ENCODE assay signal across 38 cellular contexts in genomic region chr9:132427015-132427414, GRCh38. TPM values are rescaled to one million over a fixed set of nuclear protein-coding genes. Genes with fewer than 3 reads are reported as not detected.
"Had no signal": no experiment of that assay in that cellular context is flagged by ENCODE, and none has a peak within 500 bp of the region (broad histone marks: within the 10 kb centered on the region; RNA-seq: fewer than 3 reads in every experiment).

No MANE protein-coding gene starts in this region.

- H3K9me3 Mint-ChIP-seq: activated B cell treated with CpG ODN at 0.5 μM for 24 hours; activated CD4-positive, alpha-beta memory T cell treated with anti-CD3 and anti-CD28 coated beads for 36 hours; activated CD4-positive, alpha-beta T cell treated with anti-CD3 and anti-CD28 coated beads, Interleukin-2, amount 10 ng/mL, durations not matched to agents 24 days and 14 days; activated CD8-positive, alpha-beta T cell treated with anti-CD3 and anti-CD28 coated beads for 36 hours; activated naive CD4-positive, alpha-beta T cell treated with anti-CD3 and anti-CD28 coated beads for 36 hours; activated naive CD4-positive, alpha-beta T cell treated with anti-CD3 and anti-CD28 coated beads, Interleukin-2, amount 50 U/mL, for 72 hours; activated naive CD8-positive, alpha-beta T cell treated with anti-CD3 and anti-CD28 coated beads for 36 hours; activated T-cell treated with anti-CD3 and anti-CD28 coated beads, Interleukin-2, amount 50 U/mL, for 4 hours; activated T-cell treated with anti-CD3 and anti-CD28 coated beads, Interleukin-2, amount 50 U/mL, for 72 hours; activated T-helper 1 cell treated with anti-CD3 and anti-CD28 coated beads, Interleukin-12 subunit alpha, Interleukin-12 subunit beta, Interleukin-2, Interleukin-4 antibody, amounts not matched to agents 30 ng/mL and 10 ng/mL and 1 ng/mL, durations not matched to agents 14 hours and 24 hours and 36 hours; activated T-helper 17 cell treated with anti-CD3 and anti-CD28 coated beads, Interleukin-2, amount 50 U/mL, for 72 hours; T-helper 1 cell treated with Interleukin-12 subunit alpha and Interleukin-12 subunit beta and Interleukin-4 antibody, amounts not matched to agents 30 μg/mL and 1 μg/mL, for 36 hours; T-helper 2 cell treated with Interferon-gamma antibody and Interleukin-4, amounts not matched to agents 5 μg/mL and 100 μg/mL, for 36 hours had no signal

- H3K9me3 ChIP-seq: adrenal gland, body of pancreas, breast epithelium had no signal

- H3K4me3 Mint-ChIP-seq: activated B cell treated with CpG ODN at 0.5 μM for 24 hours; activated CD4-positive, alpha-beta memory T cell treated with anti-CD3 and anti-CD28 coated beads for 36 hours; activated CD4-positive, alpha-beta T cell treated with anti-CD3 and anti-CD28 coated beads, Interleukin-2, amount 10 ng/mL, durations not matched to agents 24 days and 14 days; activated CD8-positive, alpha-beta T cell treated with anti-CD3 and anti-CD28 coated beads for 36 hours; activated naive CD4-positive, alpha-beta T cell treated with anti-CD3 and anti-CD28 coated beads for 36 hours; activated naive CD8-positive, alpha-beta T cell treated with anti-CD3 and anti-CD28 coated beads for 36 hours; activated T-cell treated with anti-CD3 and anti-CD28 coated beads, Interleukin-2, amount 50 U/mL, for 4 hours; activated T-cell treated with anti-CD3 and anti-CD28 coated beads, Interleukin-2, amount 50 U/mL, for 72 hours; activated T-helper 1 cell treated with anti-CD3 and anti-CD28 coated beads, Interleukin-12 subunit alpha, Interleukin-12 subunit beta, Interleukin-2, Interleukin-4 antibody, amounts not matched to agents 30 ng/mL and 10 ng/mL and 1 ng/mL, durations not matched to agents 14 hours and 24 hours and 36 hours; activated T-helper 17 cell treated with anti-CD3 and anti-CD28 coated beads, Interleukin-2, amount 50 U/mL, for 72 hours; T-helper 1 cell treated with Interleukin-12 subunit alpha and Interleukin-12 subunit beta and Interleukin-4 antibody, amounts not matched to agents 30 μg/mL and 1 μg/mL, for 36 hours; T-helper 2 cell treated with Interferon-gamma antibody and Interleukin-4, amounts not matched to agents 5 μg/mL and 100 μg/mL, for 36 hours had no signal

- H3K36me3 ChIP-seq: adrenal gland, brain microvascular endothelial cell, breast epithelium had no signal

- DNase-seq: activated B cell treated with CpG ODN at 0.5 μM for 24 hours; activated CD4-positive, alpha-beta memory T cell treated with anti-CD3 and anti-CD28 coated beads for 36 hours; activated CD4-positive, alpha-beta T cell treated with anti-CD3 and anti-CD28 coated beads for 4 hours; activated CD4-positive, alpha-beta T cell treated with anti-CD3 and anti-CD28 coated beads, Interleukin-2, amount 10 ng/mL, durations not matched to agents 24 days and 14 days; activated CD4-positive, alpha-beta T cell treated with anti-CD3 and anti-CD28 coated beads, Interleukin-2, amount 50 U/mL, for 1 hour; activated CD4-positive, alpha-beta T cell treated with anti-CD3 and anti-CD28 coated beads, Interleukin-2, amount 50 U/mL, for 4 hours; activated CD4-positive, CD25-positive, alpha-beta regulatory T cell treated with anti-CD3 and anti-CD28 coated beads, Interleukin-2, amount 50 U/mL, for 72 hours; activated CD8-positive, alpha-beta memory T cell treated with anti-CD3 and anti-CD28 coated beads, Interleukin-2, amount 50 U/mL, for 4 hours; activated CD8-positive, alpha-beta T cell treated with anti-CD3 and anti-CD28 coated beads for 36 hours; activated effector memory CD4-positive, alpha-beta T cell treated with anti-CD3 and anti-CD28 coated beads, Interleukin-2, amount 50 U/mL, for 16 hours; activated gamma-delta T cell treated with Interleukin-2 at 50 U/mL for 16 hours; activated naive CD4-positive, alpha-beta T cell; activated naive CD4-positive, alpha-beta T cell treated with anti-CD3 and anti-CD28 coated beads for 36 hours; activated naive CD4-positive, alpha-beta T cell treated with anti-CD3 and anti-CD28 coated beads, Interleukin-2, amount 50 U/mL, for 16 hours; activated naive CD8-positive, alpha-beta T cell treated with anti-CD3 and anti-CD28 coated beads for 36 hours; activated T-cell treated with anti-CD3 and anti-CD28 coated beads for 4 hours; activated T-cell treated with anti-CD3 and anti-CD28 coated beads, Interleukin-2, amount 50 U/mL, for 1 hour; activated T-cell treated with anti-CD3 and anti-CD28 coated beads, Interleukin-2, amount 50 U/mL, for 4 hours; activated T-cell treated with anti-CD3 and anti-CD28 coated beads, Interleukin-2, amount 50 U/mL, for 72 hours; adrenal gland; amniotic stem cell; aorta; body of pancreas; brain microvascular endothelial cell; central memory CD4-positive, alpha-beta T cell; T-helper 1 cell; T-helper 2 cell; T-helper 9 cell had no signal

- H3K4me1 Mint-ChIP-seq: activated naive CD8-positive, alpha-beta T cell treated with anti-CD3 and anti-CD28 coated beads for 36 hours; activated T-helper 17 cell treated with anti-CD3 and anti-CD28 coated beads, Interleukin-2, amount 50 U/mL, for 72 hours had no signal

- H3K36me3 Mint-ChIP-seq: activated CD4-positive, alpha-beta memory T cell treated with anti-CD3 and anti-CD28 coated beads for 36 hours; activated naive CD4-positive, alpha-beta T cell treated with anti-CD3 and anti-CD28 coated beads, Interleukin-2, amount 50 U/mL, for 72 hours; activated naive CD8-positive, alpha-beta T cell treated with anti-CD3 and anti-CD28 coated beads for 36 hours had no signal

- FAIRE-seq: astrocyte, TTC549 had no signal

- H3K27ac Mint-ChIP-seq: activated B cell treated with CpG ODN at 0.5 μM for 24 hours; activated CD4-positive, alpha-beta memory T cell treated with anti-CD3 and anti-CD28 coated beads for 36 hours; activated CD4-positive, alpha-beta T cell treated with anti-CD3 and anti-CD28 coated beads, Interleukin-2, amount 10 ng/mL, durations not matched to agents 24 days and 14 days; activated CD8-positive, alpha-beta T cell treated with anti-CD3 and anti-CD28 coated beads for 36 hours; activated naive CD4-positive, alpha-beta T cell treated with anti-CD3 and anti-CD28 coated beads for 36 hours; activated naive CD4-positive, alpha-beta T cell treated with anti-CD3 and anti-CD28 coated beads, Interleukin-2, amount 50 U/mL, for 72 hours; activated naive CD8-positive, alpha-beta T cell treated with anti-CD3 and anti-CD28 coated beads for 36 hours; activated T-cell treated with anti-CD3 and anti-CD28 coated beads, Interleukin-2, amount 50 U/mL, for 72 hours; activated T-helper 1 cell treated with anti-CD3 and anti-CD28 coated beads, Interleukin-12 subunit alpha, Interleukin-12 subunit beta, Interleukin-2, Interleukin-4 antibody, amounts not matched to agents 30 ng/mL and 10 ng/mL and 1 ng/mL, durations not matched to agents 14 hours and 24 hours and 36 hours; activated T-helper 17 cell treated with anti-CD3 and anti-CD28 coated beads, Interleukin-2, amount 50 U/mL, for 72 hours; T-helper 1 cell treated with Interleukin-12 subunit alpha and Interleukin-12 subunit beta and Interleukin-4 antibody, amounts not matched to agents 30 μg/mL and 1 μg/mL, for 36 hours; T-helper 2 cell treated with Interferon-gamma antibody and Interleukin-4, amounts not matched to agents 5 μg/mL and 100 μg/mL, for 36 hours had no signal

- H3K4me1 ChIP-seq: adrenal gland, body of pancreas, breast epithelium had no signal

- H3K4me3 ChIP-seq: adrenal gland, body of pancreas, breast epithelium had no signal

- H3K27ac ChIP-seq: adrenal gland, body of pancreas, brain microvascular endothelial cell, breast epithelium, VCaP had no signal

- ATAC-seq: activated CD8-positive, alpha-beta T cell treated with anti-CD3 and anti-CD28 coated beads for 36 hours; activated naive CD4-positive, alpha-beta T cell treated with anti-CD3 and anti-CD28 coated beads, Interleukin-2, amount 50 U/mL, for 72 hours; activated T-cell treated with anti-CD3 and anti-CD28 coated beads, Interleukin-2, amount 50 U/mL, for 4 hours; activated T-cell treated with anti-CD3 and anti-CD28 coated beads, Interleukin-2, amount 50 U/mL, for 72 hours; activated T-helper 17 cell treated with anti-CD3 and anti-CD28 coated beads, Interleukin-2, amount 50 U/mL, for 72 hours; body of pancreas had no signal

RNA-seq across cellular contexts. Expression of gene CFAP77, which starts 17.0 kb away (rescaled TPM):
- total RNA-seq: activated B cell treated with CpG ODN at 0.5 μM for 24 hours; activated CD4-positive, alpha-beta memory T cell treated with anti-CD3 and anti-CD28 coated beads for 36 hours; activated CD4-positive, alpha-beta T cell treated with anti-CD3 and anti-CD28 coated beads, Interleukin-2, amount 10 ng/mL, durations not matched to agents 24 days and 14 days; activated CD8-positive, alpha-beta memory T cell treated with anti-CD3 and anti-CD28 coated beads for 36 hours; activated CD8-positive, alpha-beta T cell treated with anti-CD3 and anti-CD28 coated beads for 36 hours; activated naive CD4-positive, alpha-beta T cell treated with anti-CD3 and anti-CD28 coated beads for 36 hours; activated naive CD4-positive, alpha-beta T cell treated with anti-CD3 and anti-CD28 coated beads, Interleukin-2, amount 50 U/mL, for 72 hours; activated naive CD8-positive, alpha-beta T cell treated with anti-CD3 and anti-CD28 coated beads for 36 hours; activated T-cell treated with anti-CD3 and anti-CD28 coated beads, Interleukin-2, amount 50 U/mL, for 4 hours; activated T-cell treated with anti-CD3 and anti-CD28 coated beads, Interleukin-2, amount 50 U/mL, for 72 hours; activated T-helper 1 cell treated with anti-CD3 and anti-CD28 coated beads, Interleukin-12 subunit alpha, Interleukin-12 subunit beta, Interleukin-2, Interleukin-4 antibody, amounts not matched to agents 30 ng/mL and 10 ng/mL and 1 ng/mL, durations not matched to agents 14 hours and 24 hours and 36 hours; activated T-helper 17 cell treated with anti-CD3 and anti-CD28 coated beads, Interleukin-2, amount 50 U/mL, for 72 hours; adrenal gland; aorta; body of pancreas; breast epithelium had no signal
- polyA plus RNA-seq: adrenal gland had no signal
